ENCODE assay signal across 15 cellular contexts in genomic region chr15:79030470-79030869, GRCh38.
"Had no signal": no experiment of that assay in that cellular context is flagged by ENCODE, and none has a peak within 500 bp of the region (broad histone marks: within the 10 kb centered on the region; RNA-seq: fewer than 3 reads in every experiment).

No MANE protein-coding gene starts in this region.

- H3K9me3 ChIP-seq: ascending aorta, colonic mucosa, pancreas, stomach, thoracic aorta had no signal

- H3K36me3 ChIP-seq: ascending aorta, colonic mucosa, heart left ventricle, pancreas, stomach, thoracic aorta had no signal

- DNase-seq: activated CD8-positive, alpha-beta memory T cell treated with anti-CD3 and anti-CD28 coated beads, Interleukin-2, amount 50 U/mL, for 4 hours; activated CD8-positive, alpha-beta T cell treated with anti-CD3 and anti-CD28 coated beads for 36 hours; activated naive CD8-positive, alpha-beta T cell treated with anti-CD3 and anti-CD28 coated beads, Interleukin-2, amount 10 ng/mL, durations not matched to agents 7 days and 5 days; activated T-cell treated with anti-CD3 and anti-CD28 coated beads, Interleukin-2, amount 50 U/mL, for 72 hours; colonic mucosa; foreskin melanocyte; heart left ventricle; left ventricle myocardium superior; mesenchymal stem cell; pancreas; stimulated activated CD4-positive, alpha-beta T cell treated with anti-CD3 and anti-CD28 coated beads, Interleukin-15, amount 100 ng/mL, for 24 hours; stimulated activated CD4-positive, alpha-beta T cell treated with anti-CD3 and anti-CD28 coated beads, Interleukin-4, amount 100 ng/mL, for 24 hours; stomach had no signal

- H3K36me3 Mint-ChIP-seq: activated naive CD8-positive, alpha-beta T cell treated with anti-CD3 and anti-CD28 coated beads, Interleukin-2, amount 10 ng/mL, durations not matched to agents 7 days and 5 days had no signal

- H3K4me3 ChIP-seq: ascending aorta, colonic mucosa, heart left ventricle, pancreas, stomach, thoracic aorta had no signal

- H3K4me1 ChIP-seq: ascending aorta, colonic mucosa, pancreas, stomach had no signal

- H3K27ac ChIP-seq: ascending aorta, colonic mucosa, heart left ventricle, pancreas, stomach, thoracic aorta had no signal

- ATAC-seq: activated CD8-positive, alpha-beta T cell treated with anti-CD3 and anti-CD28 coated beads for 36 hours; activated T-cell treated with anti-CD3 and anti-CD28 coated beads, Interleukin-2, amount 50 U/mL, for 72 hours; heart left ventricle; left ventricle myocardium superior; pancreas had no signal

- H3K4me1 Mint-ChIP-seq: activated naive CD8-positive, alpha-beta T cell treated with anti-CD3 and anti-CD28 coated beads, Interleukin-2, amount 10 ng/mL, durations not matched to agents 7 days and 5 days had no signal

- H3K4me3 Mint-ChIP-seq: activated CD8-positive, alpha-beta T cell treated with anti-CD3 and anti-CD28 coated beads for 36 hours; activated naive CD8-positive, alpha-beta T cell treated with anti-CD3 and anti-CD28 coated beads, Interleukin-2, amount 10 ng/mL, durations not matched to agents 7 days and 5 days; activated T-cell treated with anti-CD3 and anti-CD28 coated beads, Interleukin-2, amount 50 U/mL, for 72 hours had no signal

- H3K9me3 Mint-ChIP-seq: activated CD8-positive, alpha-beta T cell treated with anti-CD3 and anti-CD28 coated beads for 36 hours; activated naive CD8-positive, alpha-beta T cell treated with anti-CD3 and anti-CD28 coated beads, Interleukin-2, amount 10 ng/mL, durations not matched to agents 7 days and 5 days; activated T-cell treated with anti-CD3 and anti-CD28 coated beads, Interleukin-2, amount 50 U/mL, for 72 hours had no signal

- H3K27me3 ChIP-seq: ascending aorta, colonic mucosa, pancreas had no signal

- H3K27ac Mint-ChIP-seq: activated CD8-positive, alpha-beta T cell treated with anti-CD3 and anti-CD28 coated beads for 36 hours; activated naive CD8-positive, alpha-beta T cell treated with anti-CD3 and anti-CD28 coated beads, Interleukin-2, amount 10 ng/mL, durations not matched to agents 7 days and 5 days; activated T-cell treated with anti-CD3 and anti-CD28 coated beads, Interleukin-2, amount 50 U/mL, for 72 hours had no signal
